14 cellular contexts compared by ENCODE assay signal in the genomic region with DNA sequence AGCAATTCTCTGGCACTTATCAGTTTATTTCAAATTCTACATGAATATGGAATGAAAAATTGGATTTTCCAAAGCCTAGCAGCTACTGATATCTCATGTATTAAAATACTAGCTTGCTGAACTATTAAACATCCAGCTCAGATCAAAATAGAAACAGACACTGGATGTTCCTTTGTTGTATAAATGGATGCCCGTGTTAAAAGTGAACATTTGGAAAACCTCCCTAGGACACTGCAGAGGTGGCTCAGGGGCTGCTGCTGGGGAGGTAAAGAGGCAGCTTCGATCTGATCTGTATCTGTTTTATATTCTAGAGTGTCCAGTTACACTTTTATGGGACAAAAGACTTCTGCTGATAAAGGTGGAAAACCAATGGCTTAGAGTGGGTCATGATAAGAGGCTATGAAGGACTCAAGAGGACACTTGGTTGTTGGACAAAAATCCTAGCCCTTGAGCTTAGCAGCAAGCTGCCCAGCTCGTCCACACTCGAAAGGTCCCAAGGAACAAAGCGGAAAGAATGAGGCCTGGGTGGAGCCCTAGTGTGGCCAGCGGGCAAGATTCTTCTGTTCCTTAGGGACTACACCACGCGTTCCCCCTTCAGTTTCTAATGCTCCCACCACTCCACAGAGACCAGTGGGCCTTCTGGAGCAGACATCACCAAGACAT. TPM values are rescaled to one million over a fixed set of nuclear protein-coding genes. Genes with fewer than 3 reads are reported as not detected.
DNase-seq lines count a peak whose midpoint lies in the region; ATAC-seq and TF ChIP-seq lines count a peak whose summit lies in the region.
"Had no signal": no experiment of that assay in that cellular context is flagged by ENCODE, and none has a peak within 500 bp of the region (broad histone marks: within the 10 kb centered on the region; RNA-seq: fewer than 3 reads in every experiment).

No MANE protein-coding gene starts in this region.

- H3K27me3 ChIP-seq in neuronal stem cell (ENCODE audit: control insufficient read depth in 3 of 3, insufficient read depth in 3 of 3, low read depth in 1 of 3, low read length in 3 of 3), result no peaks in the 10 kb centered on the region

- H3K36me3 ChIP-seq in OCI-LY7 (ENCODE audit: insufficient read depth, low read length) (peaks cover 59% of the 10 kb centered on the region), neuronal stem cell (replicated peaks in 1 of 2; ENCODE audit: control insufficient read depth in 2 of 2, insufficient read depth in 2 of 2, low read length in 2 of 2) (peaks cover 12 to 67% of the 10 kb centered on the region in 2 donors)

- H3K14ac ChIP-seq in neuronal stem cell (ENCODE audit: low read length), result no peak overlapping the region

- no CpG with 5 or more reads among the region's 8 CpGs for WGBS in neuronal stem cell (ENCODE audit: extremely low coverage in 2 of 2, insufficient read length in 2 of 2, insufficient replicate concordance in 1 of 2), 2 donors

- no peaks in the 10 kb centered on the region for H3K9me2 ChIP-seq in OCI-LY7 (ENCODE audit: insufficient read depth, low read length)

- peak overlapping the region; percentile 73 for H3K27ac Mint-ChIP-seq in stimulated activated naive CD8-positive, alpha-beta T cell treated with anti-CD3 and anti-CD28 coated beads, Interleukin-15, Interleukin-2, amounts not matched to agents 100 ng/mL and 50 ng/mL, for 24 hours
- peak overlapping the region in 1 of 2 donors; percentile 20 for H3K27ac Mint-ChIP-seq in stimulated activated naive CD8-positive, alpha-beta T cell treated with anti-CD3 and anti-CD28 coated beads, Interleukin-15, amount 100 ng/mL, for 72 hours
- H3K27ac Mint-ChIP-seq in glutamatergic neuron (ENCODE audit: unreplicated experiment), result peak overlapping the region; percentile 26

- ATAC-seq in stimulated activated naive CD8-positive, alpha-beta T cell treated with anti-CD3 and anti-CD28 coated beads, Interleukin-15, amount 100 ng/mL, for 72 hours, result no peak

- CTCF ChIA-PET in OCI-LY7 (lab: Charles Lee; ENCODE audit: unreplicated experiment), result interaction anchor here (0.7 to 1.2 kb wide), 4 partner anchors 10 to 286 kb away, joined by 3 to 4 read pairs (median 4); no protein-coding TSS in a partner anchor

- H2BK120ac ChIP-seq in neuronal stem cell (ENCODE audit: low read depth, low read length), result no peak overlapping the region

- H4K8ac ChIP-seq in neuronal stem cell (ENCODE audit: low read depth, low read length), result no peak overlapping the region

- H2AK5ac ChIP-seq in neuronal stem cell (ENCODE audit: low read depth, low read length), result no peak overlapping the region

- H3K4me3 ChIP-seq in OCI-LY7 (ENCODE audit: low read depth, low read length, poor library complexity, severe bottlenecking) (peak overlapping the region; percentile 5), neuronal stem cell (ENCODE audit: low read length in 2 of 2) (no peak overlapping the region)

- H3K9ac ChIP-seq in neuronal stem cell (ENCODE audit: low read depth, low read length, poor library complexity), result no peak overlapping the region

- H3K4me3 Mint-ChIP-seq in stimulated activated naive CD8-positive, alpha-beta T cell treated with anti-CD3 and anti-CD28 coated beads, Interleukin-15, Interleukin-2, amounts not matched to agents 100 ng/mL and 50 ng/mL, for 24 hours, result no peak overlapping the region
- H3K4me3 Mint-ChIP-seq in stimulated activated naive CD8-positive, alpha-beta T cell treated with anti-CD3 and anti-CD28 coated beads, Interleukin-15, amount 100 ng/mL, for 72 hours, result no peak overlapping the region
- peak overlapping the region; percentile 9 for H3K4me3 Mint-ChIP-seq in glutamatergic neuron (ENCODE audit: unreplicated experiment)
- H3K4me3 Mint-ChIP-seq: CD8-positive, alpha-beta memory T cell; neural crest cell had no signal

- DNase-seq in stimulated activated naive CD8-positive, alpha-beta T cell treated with anti-CD3 and anti-CD28 coated beads, Interleukin-15, amount 100 ng/mL, for 72 hours, result no peak
- DNase-seq in OCI-LY7 (ENCODE audit: low spot score), result no peak
- no peak for DNase-seq in glutamatergic neuron
- no peak for DNase-seq in neuronal stem cell (ENCODE audit: low spot score)
- no peak for DNase-seq in SW 1271 (lab: John Stamatoyannopoulos, UW)
- DNase-seq in activated CD4-positive, alpha-beta T cell treated with anti-CD3 and anti-CD28 coated beads, Interleukin-2, amount 50 U/mL, for 4 hours, result no peak
- DNase-seq: CD8-positive, alpha-beta memory T cell; DMS79; KBM-7; NCI-H2171; NCI-H524 treated with DMSO at 0.1 percent for 48 hours had no signal

- H3K4ac ChIP-seq in neuronal stem cell (ENCODE audit: low read length), result no peak overlapping the region

- H3K27me3 Mint-ChIP-seq in stimulated activated naive CD8-positive, alpha-beta T cell treated with anti-CD3 and anti-CD28 coated beads, Interleukin-15, Interleukin-2, amounts not matched to agents 100 ng/mL and 50 ng/mL, for 24 hours, result no peaks in the 10 kb centered on the region
- H3K27me3 Mint-ChIP-seq in stimulated activated naive CD8-positive, alpha-beta T cell treated with anti-CD3 and anti-CD28 coated beads, Interleukin-15, amount 100 ng/mL, for 72 hours, result no peaks in the 10 kb centered on the region
- H3K27me3 Mint-ChIP-seq in glutamatergic neuron (ENCODE audit: unreplicated experiment), result no peaks in the 10 kb centered on the region
- H3K27me3 Mint-ChIP-seq: CD8-positive, alpha-beta memory T cell; progenitor cell of endocrine pancreas had no signal

- intact Hi-C loops in OCI-LY7 (cut with micrococcal nuclease; ENCODE audit: unreplicated experiment), result loop anchor here (1.0 kb wide), 1 partner anchor 10 kb away; a partner anchor contains a TSS

- H3K27ac ChIP-seq in OCI-LY7 (ENCODE audit: low read depth, low read length, poor library complexity, severe bottlenecking) (peak overlapping the region; percentile 61), neuronal stem cell (replicated peaks; ENCODE audit: low read length) (no peak overlapping the region)

- H2BK12ac ChIP-seq in neuronal stem cell (ENCODE audit: low read length), result no peak overlapping the region

- POLR2A ChIA-PET in OCI-LY7 (lab: Charles Lee), result interaction anchor here (0.7 to 1.8 kb wide), 5 partner anchors 9 to 286 kb away, joined by 3 to 10 read pairs (median 5); a partner anchor contains a TSS

- H3K18ac ChIP-seq in neuronal stem cell (ENCODE audit: low read length), result no peak overlapping the region

- no peak overlapping the region for H2AFZ ChIP-seq in OCI-LY7 (ENCODE audit: low read length)
- H2AFZ ChIP-seq in neuronal stem cell (ENCODE audit: low read length), result no peak overlapping the region

- no peak overlapping the region for H2BK15ac ChIP-seq in neuronal stem cell (ENCODE audit: low read length)

- no peak overlapping the region for H2BK5ac ChIP-seq in neuronal stem cell (ENCODE audit: low read length)

- H3K4me2 ChIP-seq in OCI-LY7 (ENCODE audit: low read length), result peak overlapping the region; percentile 47
- no peak overlapping the region for H3K4me2 ChIP-seq in neuronal stem cell (ENCODE audit: insufficient read depth, low read length, poor library complexity, severe bottlenecking)

- TF ChIP-seq CTCF in OCI-LY7 (conservative IDR thresholded peaks at IDR 0.05; ENCODE audit: low read length) (no peak), glutamatergic neuron (IDR thresholded peaks at IDR 0.05; ENCODE audit: partially characterized antibody, unreplicated experiment) (no peak)

- H4K91ac ChIP-seq in neuronal stem cell (ENCODE audit: low read depth, low read length, poor library complexity), result no peak overlapping the region

- H3K9me3 ChIP-seq in OCI-LY7 (ENCODE audit: low read length), result no peaks in the 10 kb centered on the region
- no peaks in the 10 kb centered on the region for H3K9me3 ChIP-seq in neuronal stem cell (replicated peaks in 1 of 2; ENCODE audit: control insufficient read depth in 2 of 2, insufficient read depth in 1 of 2, low read depth in 1 of 2, low read length in 2 of 2)

- peaks cover 4% of the 10 kb centered on the region for H3K79me1 ChIP-seq in neuronal stem cell (ENCODE audit: low read depth, low read length)

- no TSS peak for BruUV-seq in OCI-LY7 (replicated peaks; lab: Mats Ljungman, UMichigan)

- H3K9me3 Mint-ChIP-seq in stimulated activated naive CD8-positive, alpha-beta T cell treated with anti-CD3 and anti-CD28 coated beads, Interleukin-15, Interleukin-2, amounts not matched to agents 100 ng/mL and 50 ng/mL, for 24 hours, result no peaks in the 10 kb centered on the region
- no peaks in the 10 kb centered on the region for H3K9me3 Mint-ChIP-seq in stimulated activated naive CD8-positive, alpha-beta T cell treated with anti-CD3 and anti-CD28 coated beads, Interleukin-15, amount 100 ng/mL, for 72 hours
- peaks cover 2% of the 10 kb centered on the region for H3K9me3 Mint-ChIP-seq in glutamatergic neuron (ENCODE audit: unreplicated experiment)
- H3K9me3 Mint-ChIP-seq: CD8-positive, alpha-beta memory T cell; neural crest cell had no signal

- H3K4me1 Mint-ChIP-seq in stimulated activated naive CD8-positive, alpha-beta T cell treated with anti-CD3 and anti-CD28 coated beads, Interleukin-15, Interleukin-2, amounts not matched to agents 100 ng/mL and 50 ng/mL, for 24 hours (ENCODE audit: low read depth), result peaks cover 60% of the 10 kb centered on the region
- peaks cover 68% of the 10 kb centered on the region for H3K4me1 Mint-ChIP-seq in stimulated activated naive CD8-positive, alpha-beta T cell treated with anti-CD3 and anti-CD28 coated beads, Interleukin-15, amount 100 ng/mL, for 72 hours
- peaks cover 24% of the 10 kb centered on the region for H3K4me1 Mint-ChIP-seq in glutamatergic neuron (ENCODE audit: low read depth, unreplicated experiment)

- H3K36me3 Mint-ChIP-seq in stimulated activated naive CD8-positive, alpha-beta T cell treated with anti-CD3 and anti-CD28 coated beads, Interleukin-15, Interleukin-2, amounts not matched to agents 100 ng/mL and 50 ng/mL, for 24 hours (ENCODE audit: low read depth), result peaks cover 57% of the 10 kb centered on the region
- no peaks in the 10 kb centered on the region for H3K36me3 Mint-ChIP-seq in glutamatergic neuron (ENCODE audit: unreplicated experiment)

- no peak overlapping the region for H3K23ac ChIP-seq in neuronal stem cell (ENCODE audit: low read depth, low read length, poor library complexity)

- peaks cover 29% of the 10 kb centered on the region for H3K4me1 ChIP-seq in OCI-LY7 (ENCODE audit: insufficient read depth, low read length, poor library complexity, severe bottlenecking)
- H3K4me1 ChIP-seq in neuronal stem cell (ENCODE audit: control insufficient read depth in 2 of 2, insufficient read depth in 1 of 2, low read depth in 1 of 2, low read length in 2 of 2), result no peaks in the 10 kb centered on the region

- H4K20me1 ChIP-seq in OCI-LY7 (ENCODE audit: insufficient read depth, low read length), result peaks cover 16% of the 10 kb centered on the region

- H3K79me2 ChIP-seq in OCI-LY7 (ENCODE audit: insufficient read depth, low read depth, low read length), result peaks cover 24% of the 10 kb centered on the region; the same call in 1 of the 2 replicates

RNA-seq across cellular contexts. Expression of a gene that starts 9.9 kb away (rescaled TPM):
- 14.9 and 17.3 TPM in 2 replicates for total RNA-seq in OCI-LY7 (2014; rRNA removed; shearing (Covaris generic))
- total RNA-seq in OCI-LY7 (2022), result 27.7 and 27.9 TPM in 2 replicates
- 21.9 TPM for total RNA-seq in glutamatergic neuron (ENCODE audit: unreplicated experiment)
- 18.9 TPM for polyA plus RNA-seq in neuronal stem cell (2013, experiment 1 of 2)
- polyA plus RNA-seq in neuronal stem cell (2013, experiment 2 of 2), result 19.2 TPM

RNA-seq across cellular contexts. Expression of a gene that starts 21.1 kb away (rescaled TPM):
- total RNA-seq in OCI-LY7 (2014; rRNA removed; shearing (Covaris generic)), result 17.0 and 19.9 TPM in 2 replicates
- total RNA-seq in OCI-LY7 (2022) (17.4 and 17.5 TPM in 2 replicates), glutamatergic neuron (ENCODE audit: unreplicated experiment) (35.5 TPM)
- polyA plus RNA-seq in neuronal stem cell (2013, experiment 1 of 2), result 19.5 TPM
- polyA plus RNA-seq in neuronal stem cell (2013, experiment 2 of 2), result 20.2 TPM
